Comparison of ENCODE assay signal across 1 cellular context in genomic region chr17:50919321-50920040, GRCh38.
TF ChIP-seq lines count a peak whose summit lies in the region.

No MANE protein-coding gene starts in this region.

TF ChIP-seq in HepG2, 621 proteins besides CTCF, POLR2A, EP300 and RAD21 (continued from another document and continues in another):
- TF ChIP-seq THAP9 (CRISPR knock-in tag; IDR thresholded peaks at IDR 0.05; ENCODE audit: borderline replicate concordance) (peak; percentile 74; the same call in 1 of the 2 replicates), JUN (CRISPR knock-in tag; IDR thresholded peaks at IDR 0.05) (peak; percentile 37), ZBTB7B (CRISPR knock-in tag; IDR thresholded peaks at IDR 0.05) (peak; percentile 47; the same call in 1 of the 2 replicates), NCOA2 (CRISPR knock-in tag; IDR thresholded peaks at IDR 0.05) (no peak), ELF3 (CRISPR knock-in tag; IDR thresholded peaks at IDR 0.05) (peak; percentile 63), SALL2 (CRISPR knock-in tag; IDR thresholded peaks at IDR 0.05) (no peak), ZNF567 (CRISPR knock-in tag; IDR thresholded peaks at IDR 0.05; ENCODE audit: borderline replicate concordance) (no peak), ZNF367 (CRISPR knock-in tag; IDR thresholded peaks at IDR 0.05; ENCODE audit: borderline replicate concordance) (no peak), ZSCAN31 (CRISPR knock-in tag; IDR thresholded peaks at IDR 0.05; ENCODE audit: low read depth) (no peak), HOXD1 (CRISPR knock-in tag; IDR thresholded peaks at IDR 0.05) (no peak; the same call in 1 of the 2 replicates), ADNP (CRISPR knock-in tag; IDR thresholded peaks at IDR 0.05) (no peak), SMC3 (IDR thresholded peaks at IDR 0.05; ENCODE audit: low read length) (no peak), ZNF484 (CRISPR knock-in tag; IDR thresholded peaks at IDR 0.05; ENCODE audit: borderline replicate concordance, low read depth) (no peak), DZIP1 (CRISPR knock-in tag; IDR thresholded peaks at IDR 0.05) (0 out of 2 replicates have a peak, but pooled peaks have one; percentile 51), ZNF543 (CRISPR knock-in tag; IDR thresholded peaks at IDR 0.05) (peak; percentile 77; the same call in 1 of the 2 replicates), ZNF557 (CRISPR knock-in tag; IDR thresholded peaks at IDR 0.05) (no peak), SNAI1 (CRISPR knock-in tag; IDR thresholded peaks at IDR 0.05; ENCODE audit: borderline replicate concordance) (no peak), ZNF616 (CRISPR knock-in tag; IDR thresholded peaks at IDR 0.05; ENCODE audit: low read depth) (0 out of 2 replicates have a peak, but pooled peaks have one; percentile 56), ETV5 (CRISPR knock-in tag; IDR thresholded peaks at IDR 0.05; ENCODE audit: borderline replicate concordance) (peak; percentile 34; the same call in 1 of the 2 replicates), HDAC2 (CRISPR knock-in tag; IDR thresholded peaks at IDR 0.05) (peak; percentile 77), ZFYVE20 (CRISPR knock-in tag; IDR thresholded peaks at IDR 0.05; ENCODE audit: borderline replicate concordance, low read depth) (no peak), ZNF143 (CRISPR knock-in tag; IDR thresholded peaks at IDR 0.05) (no peak; the same call in 1 of the 2 replicates), FOSL2 (CRISPR knock-in tag; IDR thresholded peaks at IDR 0.05) (peak; percentile 50; the same call in 1 of the 2 replicates), ARHGAP35 (CRISPR knock-in tag; IDR thresholded peaks at IDR 0.05; ENCODE audit: borderline replicate concordance) (0 out of 2 replicates have a peak, but pooled peaks have one; percentile 17), SP140L (CRISPR knock-in tag; IDR thresholded peaks at IDR 0.05; ENCODE audit: borderline replicate concordance) (no peak), HCFC1 (IDR thresholded peaks at IDR 0.05; ENCODE audit: low read depth, low read length) (no peak), ZBTB21 (CRISPR knock-in tag; IDR thresholded peaks at IDR 0.05) (no peak), HNF4G (IDR thresholded peaks at IDR 0.05; ENCODE audit: borderline replicate concordance, low read depth, low read length) (peak; percentile 57; the same call in 1 of the 2 replicates), HNF4G (CRISPR knock-in tag; IDR thresholded peaks at IDR 0.05; ENCODE audit: borderline replicate concordance, low read depth) (peak; percentile 72; the same call in 1 of the 2 replicates), BORCS8-MEF2B (CRISPR knock-in tag; IDR thresholded peaks at IDR 0.05) (no peak), FOXC1 (CRISPR knock-in tag; IDR thresholded peaks at IDR 0.05; ENCODE audit: borderline replicate concordance) (no peak; the same call in 1 of the 2 replicates), GLI4 (CRISPR knock-in tag; IDR thresholded peaks at IDR 0.05; ENCODE audit: borderline replicate concordance) (no peak), GLMP (CRISPR knock-in tag; IDR thresholded peaks at IDR 0.05; ENCODE audit: borderline replicate concordance) (no peak), HNRNPK (IDR thresholded peaks at IDR 0.05; ENCODE audit: low read depth, low read length, poor library complexity, severe bottlenecking) (no peak), ZNF577 (CRISPR knock-in tag; IDR thresholded peaks at IDR 0.05; ENCODE audit: borderline replicate concordance, low read depth) (no peak), ZBTB10 (CRISPR knock-in tag; IDR thresholded peaks at IDR 0.05; ENCODE audit: borderline replicate concordance) (no peak), ZNF350 (CRISPR knock-in tag; IDR thresholded peaks at IDR 0.05; ENCODE audit: borderline replicate concordance, low read depth) (no peak; the same call in 1 of the 2 replicates), ZNF317 (CRISPR knock-in tag; IDR thresholded peaks at IDR 0.05) (0 out of 2 replicates have a peak, but pooled peaks have one; percentile 16), ZNF501 (CRISPR knock-in tag; IDR thresholded peaks at IDR 0.05) (peak; percentile 91), PRMT3 (CRISPR knock-in tag; IDR thresholded peaks at IDR 0.05; ENCODE audit: borderline replicate concordance, low read depth) (no peak), SP5 (CRISPR knock-in tag; IDR thresholded peaks at IDR 0.05; ENCODE audit: borderline replicate concordance, low read depth) (no peak; the same call in 1 of the 2 replicates), CSRNP2 (CRISPR knock-in tag; conservative IDR thresholded peaks at IDR 0.05; ENCODE audit: low read depth) (no peak), ZNF512B (CRISPR knock-in tag; IDR thresholded peaks at IDR 0.05; ENCODE audit: borderline replicate concordance) (no peak), MTA3 (CRISPR knock-in tag; IDR thresholded peaks at IDR 0.05) (no peak), ZNF761 (CRISPR knock-in tag; conservative IDR thresholded peaks at IDR 0.05) (peak; percentile 86; the same call in 1 of the 2 replicates), IRF9 (CRISPR knock-in tag; IDR thresholded peaks at IDR 0.05; ENCODE audit: borderline replicate concordance) (peak; percentile 71; the same call in 1 of the 2 replicates), GMEB1 (CRISPR knock-in tag; IDR thresholded peaks at IDR 0.05; ENCODE audit: borderline replicate concordance) (no peak), ZBTB42 (CRISPR knock-in tag; IDR thresholded peaks at IDR 0.05) (no peak), ZSCAN25 (CRISPR knock-in tag; IDR thresholded peaks at IDR 0.05) (peak; percentile 80), ZNF652 (CRISPR knock-in tag; IDR thresholded peaks at IDR 0.05; ENCODE audit: borderline replicate concordance, low read depth) (0 out of 2 replicates have a peak, but pooled peaks have one; percentile 9), ZNF713 (CRISPR knock-in tag; IDR thresholded peaks at IDR 0.05) (no peak)
